In the genomic region with DNA sequence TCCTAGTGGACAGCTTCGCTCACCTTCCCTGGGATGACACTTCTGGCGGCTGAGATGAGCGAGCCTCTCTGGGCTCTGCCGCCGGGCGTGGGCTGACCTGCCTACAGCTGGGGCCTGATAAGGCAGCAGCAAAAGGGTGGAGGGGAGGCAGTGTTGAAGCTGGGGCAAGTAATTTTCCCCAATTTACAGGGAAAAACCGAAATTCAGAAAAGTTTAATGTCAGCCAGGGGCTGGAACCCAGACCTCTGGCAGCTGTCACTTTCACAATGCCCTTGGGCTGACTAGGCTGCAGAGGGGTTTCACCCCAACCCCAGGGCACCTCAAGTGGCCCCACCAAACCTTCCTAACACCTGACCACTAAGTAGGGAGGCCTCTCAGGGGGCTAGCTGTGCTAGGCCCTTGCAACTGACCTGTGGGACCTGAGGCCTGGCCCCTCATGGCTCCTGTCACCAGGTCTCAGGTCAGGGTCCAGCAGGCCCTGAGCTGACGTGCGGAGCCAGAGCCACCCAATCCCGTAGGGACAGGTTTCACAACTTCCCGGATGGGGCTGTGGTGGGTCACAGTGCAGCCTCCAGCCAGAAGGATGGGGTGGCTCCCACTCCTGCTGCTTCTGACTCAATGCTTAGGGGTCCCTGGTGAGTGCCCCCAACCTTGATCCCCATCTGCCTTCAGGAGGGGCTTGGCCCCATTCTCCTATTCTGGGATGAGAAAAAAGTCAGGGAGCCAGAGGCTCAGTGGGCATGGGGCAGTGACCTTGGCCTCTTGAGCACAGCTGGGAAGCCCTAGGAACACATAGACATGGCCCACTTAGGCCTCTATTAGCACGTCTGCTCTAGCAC, we compare ENCODE assay signal across 1 cellular context.
TF ChIP-seq lines count a peak whose summit lies in the region.
"Not testable (repeated sequence)": the region's sequence is repeated elsewhere in the genome, so short reads cannot be mapped to it uniquely, and the experiment has no call there.

No MANE protein-coding gene starts in this region.

TF ChIP-seq in HepG2, 621 proteins besides CTCF, POLR2A, EP300 and RAD21 (continued from another document and continues in another):
- TF ChIP-seq, protein P1, sequence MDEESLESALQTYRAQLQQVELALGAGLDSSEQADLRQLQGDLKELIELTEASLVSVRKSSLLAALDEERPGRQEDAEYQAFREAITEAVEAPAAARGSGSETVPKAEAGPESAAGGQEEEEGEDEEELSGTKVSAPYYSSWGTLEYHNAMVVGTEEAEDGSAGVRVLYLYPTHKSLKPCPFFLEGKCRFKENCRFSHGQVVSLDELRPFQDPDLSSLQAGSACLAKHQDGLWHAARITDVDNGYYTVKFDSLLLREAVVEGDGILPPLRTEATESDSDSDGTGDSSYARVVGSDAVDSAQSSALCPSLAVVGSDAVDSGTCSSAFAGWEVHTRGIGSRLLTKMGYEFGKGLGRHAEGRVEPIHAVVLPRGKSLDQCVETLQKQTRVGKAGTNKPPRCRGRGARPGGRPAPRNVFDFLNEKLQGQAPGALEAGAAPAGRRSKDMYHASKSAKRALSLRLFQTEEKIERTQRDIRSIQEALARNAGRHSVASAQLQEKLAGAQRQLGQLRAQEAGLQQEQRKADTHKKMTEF (CRISPR knock-in tag; IDR thresholded peaks at IDR 0.05): peak; percentile 95
- TF ChIP-seq SOX5 (CRISPR knock-in tag; IDR thresholded peaks at IDR 0.05; ENCODE audit: borderline replicate concordance): peak; percentile 80
- TF ChIP-seq ZHX2 (IDR thresholded peaks at IDR 0.05; ENCODE audit: low read depth): peak; percentile 12; the same call in 1 of the 2 replicates
- TF ChIP-seq ZHX2 (CRISPR knock-in tag; IDR thresholded peaks at IDR 0.05; ENCODE audit: borderline replicate concordance); SOX6 (IDR thresholded peaks at IDR 0.05): not testable (repeated sequence)
- peak; percentile 87; the same call in 1 of the 2 replicates for TF ChIP-seq SMYD3 (CRISPR knock-in tag; IDR thresholded peaks at IDR 0.05)
- TF ChIP-seq ZNF263 (CRISPR knock-in tag; IDR thresholded peaks at IDR 0.05): peak; percentile 57; the same call in 1 of the 2 replicates
- peak; percentile 98 for TF ChIP-seq ZNF230 (CRISPR knock-in tag; IDR thresholded peaks at IDR 0.05)
- TF ChIP-seq FOXA3 (CRISPR knock-in tag; IDR thresholded peaks at IDR 0.05): peak; percentile 90
- TF ChIP-seq, protein P2, sequence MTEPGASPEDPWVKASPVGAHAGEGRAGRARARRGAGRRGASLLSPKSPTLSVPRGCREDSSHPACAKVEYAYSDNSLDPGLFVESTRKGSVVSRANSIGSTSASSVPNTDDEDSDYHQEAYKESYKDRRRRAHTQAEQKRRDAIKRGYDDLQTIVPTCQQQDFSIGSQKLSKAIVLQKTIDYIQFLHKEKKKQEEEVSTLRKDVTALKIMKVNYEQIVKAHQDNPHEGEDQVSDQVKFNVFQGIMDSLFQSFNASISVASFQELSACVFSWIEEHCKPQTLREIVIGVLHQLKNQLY (CRISPR knock-in tag; IDR thresholded peaks at IDR 0.05): peak; percentile 79; the same call in 1 of the 2 replicates
- TF ChIP-seq HDAC6 (IDR thresholded peaks at IDR 0.05; ENCODE audit: low read depth, low read length): peak; percentile 87; the same call in 1 of the 2 replicates
- TF ChIP-seq NFRKB (IDR thresholded peaks at IDR 0.05): peak; percentile 16
- peak; percentile 92; the same call in 1 of the 2 replicates for TF ChIP-seq KLF13 (CRISPR knock-in tag; IDR thresholded peaks at IDR 0.05)
- peak; percentile 78 for TF ChIP-seq SOX6 (CRISPR knock-in tag; IDR thresholded peaks at IDR 0.05)
- 0 out of 2 replicates have a peak, but pooled peaks have one; percentile 72 for TF ChIP-seq ATM (IDR thresholded peaks at IDR 0.05; ENCODE audit: borderline replicate concordance)
- TF ChIP-seq CEBPG (CRISPR knock-in tag; IDR thresholded peaks at IDR 0.05): peak; percentile 97
- 0 out of 2 replicates have a peak, but pooled peaks have one; percentile 42 for TF ChIP-seq ZFYVE20 (CRISPR knock-in tag; IDR thresholded peaks at IDR 0.05; ENCODE audit: borderline replicate concordance, low read depth)
- peak; percentile 85 for TF ChIP-seq NFYB (CRISPR knock-in tag; IDR thresholded peaks at IDR 0.05)
- TF ChIP-seq ZNF224 (CRISPR knock-in tag; IDR thresholded peaks at IDR 0.05): peak; percentile 92
- peak; percentile 93 for TF ChIP-seq GATAD1 (CRISPR knock-in tag; IDR thresholded peaks at IDR 0.05)
- peak; percentile 84 for TF ChIP-seq PHF8 (CRISPR knock-in tag; IDR thresholded peaks at IDR 0.05)
- TF ChIP-seq, protein P3, sequence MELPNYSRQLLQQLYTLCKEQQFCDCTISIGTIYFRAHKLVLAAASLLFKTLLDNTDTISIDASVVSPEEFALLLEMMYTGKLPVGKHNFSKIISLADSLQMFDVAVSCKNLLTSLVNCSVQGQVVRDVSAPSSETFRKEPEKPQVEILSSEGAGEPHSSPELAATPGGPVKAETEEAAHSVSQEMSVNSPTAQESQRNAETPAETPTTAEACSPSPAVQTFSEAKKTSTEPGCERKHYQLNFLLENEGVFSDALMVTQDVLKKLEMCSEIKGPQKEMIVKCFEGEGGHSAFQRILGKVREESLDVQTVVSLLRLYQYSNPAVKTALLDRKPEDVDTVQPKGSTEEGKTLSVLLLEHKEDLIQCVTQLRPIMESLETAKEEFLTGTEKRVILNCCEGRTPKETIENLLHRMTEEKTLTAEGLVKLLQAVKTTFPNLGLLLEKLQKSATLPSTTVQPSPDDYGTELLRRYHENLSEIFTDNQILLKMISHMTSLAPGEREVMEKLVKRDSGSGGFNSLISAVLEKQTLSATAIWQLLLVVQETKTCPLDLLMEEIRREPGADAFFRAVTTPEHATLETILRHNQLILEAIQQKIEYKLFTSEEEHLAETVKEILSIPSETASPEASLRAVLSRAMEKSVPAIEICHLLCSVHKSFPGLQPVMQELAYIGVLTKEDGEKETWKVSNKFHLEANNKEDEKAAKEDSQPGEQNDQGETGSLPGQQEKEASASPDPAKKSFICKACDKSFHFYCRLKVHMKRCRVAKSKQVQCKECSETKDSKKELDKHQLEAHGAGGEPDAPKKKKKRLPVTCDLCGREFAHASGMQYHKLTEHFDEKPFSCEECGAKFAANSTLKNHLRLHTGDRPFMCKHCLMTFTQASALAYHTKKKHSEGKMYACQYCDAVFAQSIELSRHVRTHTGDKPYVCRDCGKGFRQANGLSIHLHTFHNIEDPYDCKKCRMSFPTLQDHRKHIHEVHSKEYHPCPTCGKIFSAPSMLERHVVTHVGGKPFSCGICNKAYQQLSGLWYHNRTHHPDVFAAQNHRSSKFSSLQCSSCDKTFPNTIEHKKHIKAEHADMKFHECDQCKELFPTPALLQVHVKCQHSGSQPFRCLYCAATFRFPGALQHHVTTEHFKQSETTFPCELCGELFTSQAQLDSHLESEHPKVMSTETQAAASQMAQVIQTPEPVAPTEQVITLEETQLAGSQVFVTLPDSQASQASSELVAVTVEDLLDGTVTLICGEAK (IDR thresholded peaks at IDR 0.05): not testable (repeated sequence)
- TF ChIP-seq, protein P3 (CRISPR knock-in tag; IDR thresholded peaks at IDR 0.05): peak; percentile 72; the same call in 1 of the 2 replicates
- peak; percentile 88 for TF ChIP-seq HNF4G (IDR thresholded peaks at IDR 0.05; ENCODE audit: borderline replicate concordance, low read depth, low read length)
- peak; percentile 96 for TF ChIP-seq HNF4G (CRISPR knock-in tag; IDR thresholded peaks at IDR 0.05; ENCODE audit: borderline replicate concordance, low read depth)
- peak; percentile 34 for TF ChIP-seq BRCA1 (CRISPR knock-in tag; IDR thresholded peaks at IDR 0.05)
- TF ChIP-seq IKZF4 (CRISPR knock-in tag; IDR thresholded peaks at IDR 0.05; ENCODE audit: borderline replicate concordance, low read depth, not compliant biosample characterization): peak; percentile 89
- TF ChIP-seq NCOR1 (IDR thresholded peaks at IDR 0.05; ENCODE audit: borderline replicate concordance, low read length): peak; percentile 74
- peak; percentile 93 for TF ChIP-seq NFKBIZ (CRISPR knock-in tag; IDR thresholded peaks at IDR 0.05)
- TF ChIP-seq, protein P4, sequence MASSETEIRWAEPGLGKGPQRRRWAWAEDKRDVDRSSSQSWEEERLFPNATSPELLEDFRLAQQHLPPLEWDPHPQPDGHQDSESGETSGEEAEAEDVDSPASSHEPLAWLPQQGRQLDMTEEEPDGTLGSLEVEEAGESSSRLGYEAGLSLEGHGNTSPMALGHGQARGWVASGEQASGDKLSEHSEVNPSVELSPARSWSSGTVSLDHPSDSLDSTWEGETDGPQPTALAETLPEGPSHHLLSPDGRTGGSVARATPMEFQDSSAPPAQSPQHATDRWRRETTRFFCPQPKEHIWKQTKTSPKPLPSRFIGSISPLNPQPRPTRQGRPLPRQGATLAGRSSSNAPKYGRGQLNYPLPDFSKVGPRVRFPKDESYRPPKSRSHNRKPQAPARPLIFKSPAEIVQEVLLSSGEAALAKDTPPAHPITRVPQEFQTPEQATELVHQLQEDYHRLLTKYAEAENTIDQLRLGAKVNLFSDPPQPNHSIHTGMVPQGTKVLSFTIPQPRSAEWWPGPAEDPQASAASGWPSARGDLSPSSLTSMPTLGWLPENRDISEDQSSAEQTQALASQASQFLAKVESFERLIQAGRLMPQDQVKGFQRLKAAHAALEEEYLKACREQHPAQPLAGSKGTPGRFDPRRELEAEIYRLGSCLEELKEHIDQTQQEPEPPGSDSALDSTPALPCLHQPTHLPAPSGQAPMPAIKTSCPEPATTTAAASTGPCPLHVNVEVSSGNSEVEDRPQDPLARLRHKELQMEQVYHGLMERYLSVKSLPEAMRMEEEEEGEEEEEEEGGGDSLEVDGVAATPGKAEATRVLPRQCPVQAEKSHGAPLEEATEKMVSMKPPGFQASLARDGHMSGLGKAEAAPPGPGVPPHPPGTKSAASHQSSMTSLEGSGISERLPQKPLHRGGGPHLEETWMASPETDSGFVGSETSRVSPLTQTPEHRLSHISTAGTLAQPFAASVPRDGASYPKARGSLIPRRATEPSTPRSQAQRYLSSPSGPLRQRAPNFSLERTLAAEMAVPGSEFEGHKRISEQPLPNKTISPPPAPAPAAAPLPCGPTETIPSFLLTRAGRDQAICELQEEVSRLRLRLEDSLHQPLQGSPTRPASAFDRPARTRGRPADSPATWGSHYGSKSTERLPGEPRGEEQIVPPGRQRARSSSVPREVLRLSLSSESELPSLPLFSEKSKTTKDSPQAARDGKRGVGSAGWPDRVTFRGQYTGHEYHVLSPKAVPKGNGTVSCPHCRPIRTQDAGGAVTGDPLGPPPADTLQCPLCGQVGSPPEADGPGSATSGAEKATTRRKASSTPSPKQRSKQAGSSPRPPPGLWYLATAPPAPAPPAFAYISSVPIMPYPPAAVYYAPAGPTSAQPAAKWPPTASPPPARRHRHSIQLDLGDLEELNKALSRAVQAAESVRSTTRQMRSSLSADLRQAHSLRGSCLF (CRISPR knock-in tag; IDR thresholded peaks at IDR 0.05; ENCODE audit: borderline replicate concordance): peak; percentile 42; the same call in 1 of the 2 replicates
